In the genomic region with DNA sequence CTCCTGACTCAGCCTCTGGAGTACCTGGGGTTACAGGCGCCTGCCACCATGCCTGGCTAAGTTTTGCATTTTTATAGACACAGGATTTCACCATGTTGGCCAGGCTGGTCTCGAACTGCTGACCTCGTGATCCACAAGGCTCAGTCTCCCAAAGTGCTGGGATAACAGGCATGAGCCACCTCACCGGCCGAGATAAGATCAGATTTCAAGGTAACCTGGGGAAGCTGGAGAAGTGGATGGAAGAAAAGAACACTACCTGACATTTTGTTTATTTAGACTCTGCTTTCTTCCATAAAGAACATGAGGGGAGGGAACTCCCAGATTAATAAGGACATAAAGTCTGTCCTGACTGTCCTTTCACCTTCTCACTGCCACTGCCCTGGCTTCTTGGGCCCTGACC, we compare ENCODE assay signal across 1 cellular context.
TF ChIP-seq lines count a peak whose summit lies in the region.

No MANE protein-coding gene starts in this region.

TF ChIP-seq in HEK293, 187 proteins besides CTCF, POLR2A, EP300 and RAD21 (continued from another document):
- TF ChIP-seq ZBTB7A (tag by site-specific recombination; IDR thresholded peaks at IDR 0.05; ENCODE audit: low read depth) (no peak), KLF8 (tag by site-specific recombination; IDR thresholded peaks at IDR 0.05) (no peak), GLI2 (tag by site-specific recombination; IDR thresholded peaks at IDR 0.05; ENCODE audit: borderline replicate concordance, low read depth) (no peak), IKZF3 (tag by site-specific recombination; IDR thresholded peaks at IDR 0.05) (no peak), ZNF274 (IDR thresholded peaks at IDR 0.05; ENCODE audit: low read length) (no peak), ZNF274 (tag by site-specific recombination; IDR thresholded peaks at IDR 0.05; ENCODE audit: borderline replicate concordance) (no peak), YY2 (tag by site-specific recombination; IDR thresholded peaks at IDR 0.05) (no peak), ZNF132 (tag by site-specific recombination; IDR thresholded peaks at IDR 0.05; ENCODE audit: borderline replicate concordance) (no peak)
- TF ChIP-seq, protein P1, sequence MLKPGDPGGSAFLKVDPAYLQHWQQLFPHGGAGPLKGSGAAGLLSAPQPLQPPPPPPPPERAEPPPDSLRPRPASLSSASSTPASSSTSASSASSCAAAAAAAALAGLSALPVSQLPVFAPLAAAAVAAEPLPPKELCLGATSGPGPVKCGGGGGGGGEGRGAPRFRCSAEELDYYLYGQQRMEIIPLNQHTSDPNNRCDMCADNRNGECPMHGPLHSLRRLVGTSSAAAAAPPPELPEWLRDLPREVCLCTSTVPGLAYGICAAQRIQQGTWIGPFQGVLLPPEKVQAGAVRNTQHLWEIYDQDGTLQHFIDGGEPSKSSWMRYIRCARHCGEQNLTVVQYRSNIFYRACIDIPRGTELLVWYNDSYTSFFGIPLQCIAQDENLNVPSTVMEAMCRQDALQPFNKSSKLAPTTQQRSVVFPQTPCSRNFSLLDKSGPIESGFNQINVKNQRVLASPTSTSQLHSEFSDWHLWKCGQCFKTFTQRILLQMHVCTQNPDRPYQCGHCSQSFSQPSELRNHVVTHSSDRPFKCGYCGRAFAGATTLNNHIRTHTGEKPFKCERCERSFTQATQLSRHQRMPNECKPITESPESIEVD (tag by site-specific recombination; IDR thresholded peaks at IDR 0.05) = no peak
- TF ChIP-seq, protein P2, sequence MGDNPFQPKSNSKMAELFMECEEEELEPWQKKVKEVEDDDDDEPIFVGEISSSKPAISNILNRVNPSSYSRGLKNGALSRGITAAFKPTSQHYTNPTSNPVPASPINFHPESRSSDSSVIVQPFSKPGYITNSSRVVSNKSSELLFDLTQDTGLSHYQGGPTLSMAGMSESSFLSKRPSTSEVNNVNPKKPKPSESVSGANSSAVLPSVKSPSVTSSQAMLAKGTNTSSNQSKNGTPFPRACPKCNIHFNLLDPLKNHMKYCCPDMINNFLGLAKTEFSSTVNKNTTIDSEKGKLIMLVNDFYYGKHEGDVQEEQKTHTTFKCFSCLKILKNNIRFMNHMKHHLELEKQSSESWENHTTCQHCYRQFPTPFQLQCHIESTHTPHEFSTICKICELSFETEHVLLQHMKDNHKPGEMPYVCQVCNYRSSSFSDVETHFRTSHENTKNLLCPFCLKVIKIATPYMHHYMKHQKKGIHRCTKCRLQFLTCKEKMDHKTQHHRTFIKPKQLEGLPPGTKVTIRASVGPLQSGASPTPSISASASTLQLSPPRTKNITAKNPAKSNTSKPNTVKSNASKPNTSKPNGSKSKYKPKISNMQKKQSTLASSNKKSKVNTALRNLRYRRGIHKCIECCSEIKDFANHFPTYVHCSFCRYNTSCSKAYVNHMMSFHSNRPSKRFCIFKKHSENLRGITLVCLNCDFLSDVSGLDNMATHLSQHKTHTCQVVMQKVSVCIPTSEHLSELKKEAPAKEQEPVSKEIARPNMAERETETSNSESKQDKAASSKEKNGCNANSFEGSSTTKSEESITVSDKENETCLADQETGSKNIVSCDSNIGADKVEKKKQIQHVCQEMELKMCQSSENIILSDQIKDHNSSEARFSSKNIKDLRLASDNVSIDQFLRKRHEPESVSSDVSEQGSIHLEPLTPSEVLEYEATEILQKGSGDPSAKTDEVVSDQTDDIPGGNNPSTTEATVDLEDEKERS (tag by site-specific recombination; IDR thresholded peaks at IDR 0.05) = no peak
- TF ChIP-seq, protein P3, sequence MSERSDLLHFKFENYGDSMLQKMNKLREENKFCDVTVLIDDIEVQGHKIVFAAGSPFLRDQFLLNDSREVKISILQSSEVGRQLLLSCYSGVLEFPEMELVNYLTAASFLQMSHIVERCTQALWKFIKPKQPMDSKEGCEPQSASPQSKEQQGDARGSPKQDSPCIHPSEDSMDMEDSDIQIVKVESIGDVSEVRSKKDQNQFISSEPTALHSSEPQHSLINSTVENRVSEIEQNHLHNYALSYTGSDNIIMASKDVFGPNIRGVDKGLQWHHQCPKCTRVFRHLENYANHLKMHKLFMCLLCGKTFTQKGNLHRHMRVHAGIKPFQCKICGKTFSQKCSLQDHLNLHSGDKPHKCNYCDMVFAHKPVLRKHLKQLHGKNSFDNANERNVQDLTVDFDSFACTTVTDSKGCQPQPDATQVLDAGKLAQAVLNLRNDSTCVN (tag by site-specific recombination; optimal IDR thresholded peaks at IDR 0.05) = no peak
